ENCODE assay signal across 28 cellular contexts in genomic region chr3:182078314-182078713, GRCh38.
"Had no signal": no experiment of that assay in that cellular context is flagged by ENCODE, and none has a peak within 500 bp of the region (broad histone marks: within the 10 kb centered on the region; RNA-seq: fewer than 3 reads in every experiment).

No MANE protein-coding gene starts in this region.

- H3K36me3 Mint-ChIP-seq: activated naive CD8-positive, alpha-beta T cell; stimulated activated naive B cell treated with anti-CD40 and anti-IgM and Interleukin-4, amounts not matched to agents 10 μg/mL and 1 μg/mL and 100 μg/mL, for 72 hours had no signal

- DNase-seq: activated CD4-positive, alpha-beta T cell treated with anti-CD3 and anti-CD28 coated beads for 36 hours; activated CD4-positive, alpha-beta T cell treated with anti-CD3 and anti-CD28 coated beads, Interleukin-2, amount 50 U/mL, for 4 hours; activated CD4-positive, CD25-positive, alpha-beta regulatory T cell; activated naive CD4-positive, alpha-beta T cell treated with Interleukin-2 at 50 U/mL for 16 hours; activated T-cell treated with anti-CD3 and anti-CD28 coated beads for 4 hours; activated T-cell treated with anti-CD3 and anti-CD28 coated beads, Interleukin-2, amount 50 U/mL, for 72 hours; anterior cingulate cortex; hippocampal formation; left ventricle myocardium inferior; mucosa of descending colon; nucleus accumbens; psoas muscle; stimulated activated CD4-positive, alpha-beta T cell treated with anti-CD3 and anti-CD28 coated beads, Interleukin-1b, Interleukin-23, amount 100 ng/mL, for 48 hours; stimulated activated naive B cell treated with anti-CD40 and anti-IgM and Interleukin-4, amounts not matched to agents 10 μg/mL and 1 μg/mL and 100 μg/mL, for 72 hours; stomach; T-helper 1 cell; thyroid gland; upper lobe of left lung had no signal

- H3K9me3 Mint-ChIP-seq: dendritic cell treated with granulocyte-macrophage colony-stimulating factor and Interleukin-4, amounts not matched to agents 40 ng/mL and 50 ng/mL, for 4 days; stimulated activated naive B cell treated with anti-CD40 and anti-IgM and Interleukin-4, amounts not matched to agents 10 μg/mL and 1 μg/mL and 100 μg/mL, for 72 hours; T-helper 2 cell treated with Interferon-gamma antibody and Interleukin-4, amounts not matched to agents 5 μg/mL and 100 μg/mL, for 36 hours had no signal

- H3K4me1 ChIP-seq: left ventricle myocardium inferior, parathyroid adenoma, psoas muscle, right atrium auricular region, stomach, thyroid gland, upper lobe of left lung, vagina had no signal

- H3K27ac Mint-ChIP-seq: activated CD4-positive, alpha-beta T cell treated with anti-CD3 and anti-CD28 coated beads for 36 hours; activated naive CD8-positive, alpha-beta T cell; activated T-cell treated with anti-CD3 and anti-CD28 coated beads, Interleukin-2, amount 50 U/mL, for 72 hours; dendritic cell treated with granulocyte-macrophage colony-stimulating factor and Interleukin-4, amounts not matched to agents 40 ng/mL and 50 ng/mL, for 4 days; stimulated activated naive B cell treated with anti-CD40 and anti-IgM and Interleukin-4, amounts not matched to agents 10 μg/mL and 1 μg/mL and 100 μg/mL, for 72 hours; T-helper 2 cell treated with Interferon-gamma antibody and Interleukin-4, amounts not matched to agents 5 μg/mL and 100 μg/mL, for 36 hours had no signal

- H3K4me3 ChIP-seq: left ventricle myocardium inferior, lung, mucosa of descending colon, psoas muscle, right atrium auricular region, smooth muscle cell, stomach, thyroid gland, upper lobe of left lung, vagina had no signal

- H3K4me2 ChIP-seq: smooth muscle cell had no signal

- H3K4me3 Mint-ChIP-seq: activated CD4-positive, alpha-beta T cell treated with anti-CD3 and anti-CD28 coated beads for 36 hours; activated naive CD8-positive, alpha-beta T cell; activated T-cell treated with anti-CD3 and anti-CD28 coated beads, Interleukin-2, amount 50 U/mL, for 72 hours; central memory CD8-positive, alpha-beta T cell; dendritic cell treated with granulocyte-macrophage colony-stimulating factor and Interleukin-4, amounts not matched to agents 40 ng/mL and 50 ng/mL, for 4 days; stimulated activated naive B cell treated with anti-CD40 and anti-IgM and Interleukin-4, amounts not matched to agents 10 μg/mL and 1 μg/mL and 100 μg/mL, for 72 hours; T-helper 2 cell treated with Interferon-gamma antibody and Interleukin-4, amounts not matched to agents 5 μg/mL and 100 μg/mL, for 36 hours had no signal

- H3K27me3 Mint-ChIP-seq: central memory CD8-positive, alpha-beta T cell; dendritic cell treated with granulocyte-macrophage colony-stimulating factor and Interleukin-4, amounts not matched to agents 40 ng/mL and 50 ng/mL, for 4 days; stimulated activated naive B cell treated with anti-CD40 and anti-IgM and Interleukin-4, amounts not matched to agents 10 μg/mL and 1 μg/mL and 100 μg/mL, for 72 hours had no signal

- H3K27ac ChIP-seq: left ventricle myocardium inferior, parathyroid adenoma, psoas muscle, right atrium auricular region, stomach, thyroid gland, upper lobe of left lung, vagina had no signal

- H3K4me1 Mint-ChIP-seq: activated CD4-positive, alpha-beta T cell treated with anti-CD3 and anti-CD28 coated beads for 36 hours; central memory CD8-positive, alpha-beta T cell; stimulated activated naive B cell treated with anti-CD40 and anti-IgM and Interleukin-4, amounts not matched to agents 10 μg/mL and 1 μg/mL and 100 μg/mL, for 72 hours had no signal

- FAIRE-seq: bronchial epithelial cell had no signal

- H3K9me3 ChIP-seq: left ventricle myocardium inferior, mucosa of descending colon, psoas muscle, right atrium auricular region, stomach, thyroid gland, upper lobe of left lung, vagina had no signal

- ATAC-seq: activated CD4-positive, alpha-beta T cell treated with anti-CD3 and anti-CD28 coated beads for 36 hours; activated T-cell treated with anti-CD3 and anti-CD28 coated beads, Interleukin-2, amount 50 U/mL, for 72 hours; mucosa of descending colon; psoas muscle; stimulated activated naive B cell treated with anti-CD40 and anti-IgM and Interleukin-4, amounts not matched to agents 10 μg/mL and 1 μg/mL and 100 μg/mL, for 72 hours had no signal
